Comparison of ENCODE assay signal across 12 cellular contexts in the genomic region with DNA sequence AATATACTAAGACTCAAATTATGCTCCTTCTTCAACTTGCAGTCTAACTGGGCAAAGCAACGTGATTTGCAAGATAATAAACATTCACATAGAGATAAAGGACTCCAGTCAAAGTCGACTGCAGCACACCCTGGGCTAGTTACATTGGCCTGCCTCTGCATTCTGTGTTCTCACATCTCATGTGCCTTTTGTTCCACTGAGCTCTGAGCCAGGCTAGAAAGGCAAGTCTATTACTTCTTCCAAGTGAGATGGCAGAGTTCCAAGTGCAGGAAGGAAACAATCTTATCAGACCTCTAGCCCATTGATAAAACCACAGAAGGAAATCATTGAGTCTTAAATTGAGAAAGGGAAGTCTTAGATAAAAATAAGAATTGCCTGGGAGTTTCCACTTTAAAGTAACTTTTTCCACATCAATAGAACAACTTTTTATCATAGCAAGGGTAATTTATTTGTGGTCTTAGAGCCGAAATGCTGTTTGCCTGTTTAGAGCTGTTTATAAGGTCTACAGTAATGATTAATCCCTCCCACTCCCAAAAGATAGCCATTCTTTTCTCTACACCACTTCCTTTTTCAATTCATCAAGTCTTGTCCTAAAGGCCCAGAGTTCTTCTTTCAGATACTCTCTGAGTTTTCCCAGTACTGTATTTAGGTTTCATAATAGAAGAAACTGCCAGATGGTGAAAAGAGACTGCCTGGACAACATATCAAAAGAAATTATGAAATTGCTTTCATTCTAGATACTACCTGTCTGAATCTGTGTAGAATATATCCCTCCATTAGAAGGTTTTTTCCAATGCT.
DNase-seq lines count a peak whose midpoint lies in the region; ATAC-seq, FAIRE-seq and TF ChIP-seq lines count a peak whose summit lies in the region.
"Had no signal": no experiment of that assay in that cellular context is flagged by ENCODE, and none has a peak within 500 bp of the region (broad histone marks: within the 10 kb centered on the region; RNA-seq: fewer than 3 reads in every experiment).

No MANE protein-coding gene starts in this region.

- H2AFZ ChIP-seq in endothelial cell of umbilical vein (ENCODE audit: low read depth, low read length), result no peak overlapping the region

- no peak overlapping the region for H3K27ac Mint-ChIP-seq in stimulated activated effector memory CD8-positive, alpha-beta T cell treated with anti-CD3 and anti-CD28 coated beads, Interleukin-12 subunit alpha, Interleukin-12 subunit beta, amount 100 ng/mL, for 72 hours
- H3K27ac Mint-ChIP-seq: activated naive CD8-positive, alpha-beta T cell treated with anti-CD3 and anti-CD28 coated beads, Interleukin-2, amount 10 ng/mL, durations not matched to agents 7 days and 5 days; CD8-positive, alpha-beta T cell; type B pancreatic cell had no signal

- H3K27me3 ChIP-seq in endothelial cell of umbilical vein (ENCODE audit: control insufficient read depth in 2 of 2, insufficient read depth in 2 of 2, low read length in 2 of 2), result peaks cover 2 to 11% of the 10 kb centered on the region in 2 experiments

- peak; percentile 62 for ATAC-seq in GM21423 (IDR thresholded peaks at IDR 0.05; ENCODE audit: unreplicated experiment)
- peak; percentile 80 for ATAC-seq in HG03432 (IDR thresholded peaks at IDR 0.05; ENCODE audit: unreplicated experiment)
- ATAC-seq in stimulated activated effector memory CD8-positive, alpha-beta T cell treated with anti-CD3 and anti-CD28 coated beads, Interleukin-12 subunit alpha, Interleukin-12 subunit beta, amount 100 ng/mL, for 72 hours, result no peak
- ATAC-seq: CD8-positive, alpha-beta T cell had no signal

- intact Hi-C loops in endothelial cell of umbilical vein (cut with micrococcal nuclease), result loop anchor here (1.0 kb wide), 1 partner anchor 66 kb away; no protein-coding TSS in a partner anchor

- peak; percentile 86 for FAIRE-seq in endothelial cell of umbilical vein (lab: Jason Lieb, UNC)

- H3K4me3 ChIP-seq in endothelial cell of umbilical vein (replicated peaks in 1 of 3; ENCODE audit: insufficient read depth in 1 of 3, low read depth in 1 of 3, low read length in 3 of 3), result no peak overlapping the region

- H3K36me3 Mint-ChIP-seq in stimulated activated effector memory CD8-positive, alpha-beta T cell treated with anti-CD3 and anti-CD28 coated beads, Interleukin-12 subunit alpha, Interleukin-12 subunit beta, amount 100 ng/mL, for 72 hours, result peaks cover 4% of the 10 kb centered on the region
- H3K36me3 Mint-ChIP-seq: activated naive CD8-positive, alpha-beta T cell treated with anti-CD3 and anti-CD28 coated beads, Interleukin-2, amount 10 ng/mL, durations not matched to agents 7 days and 5 days; CD8-positive, alpha-beta T cell; type B pancreatic cell had no signal

- CTCF ChIA-PET in endothelial cell of umbilical vein (lab: Charles Lee), result no interaction called here

- DNase-seq in DMS79 (lab: John Stamatoyannopoulos, UW) (peak; percentile 56), endothelial cell of umbilical vein (ENCODE audit: low read depth, low spot score) (peak; percentile 65), DMS153 (lab: John Stamatoyannopoulos, UW) (no peak), SW 1271 (lab: John Stamatoyannopoulos, UW) (no peak), hepatic stellate cell (ENCODE audit: low spot score) (no peak)
- no peak for DNase-seq in stimulated activated effector memory CD8-positive, alpha-beta T cell treated with anti-CD3 and anti-CD28 coated beads, Interleukin-12 subunit alpha, Interleukin-12 subunit beta, amount 100 ng/mL, for 72 hours (ENCODE audit: low spot score in 2 of 2)
- DNase-seq: activated naive CD8-positive, alpha-beta T cell treated with anti-CD3 and anti-CD28 coated beads, Interleukin-2, amount 10 ng/mL, durations not matched to agents 7 days and 5 days; CD8-positive, alpha-beta T cell; SK-N-SH had no signal

- H3K4me3 Mint-ChIP-seq in stimulated activated effector memory CD8-positive, alpha-beta T cell treated with anti-CD3 and anti-CD28 coated beads, Interleukin-12 subunit alpha, Interleukin-12 subunit beta, amount 100 ng/mL, for 72 hours, result no peak overlapping the region
- H3K4me3 Mint-ChIP-seq: activated naive CD8-positive, alpha-beta T cell treated with anti-CD3 and anti-CD28 coated beads, Interleukin-2, amount 10 ng/mL, durations not matched to agents 7 days and 5 days; CD8-positive, alpha-beta T cell; type B pancreatic cell had no signal

- H3K9me3 Mint-ChIP-seq in stimulated activated effector memory CD8-positive, alpha-beta T cell treated with anti-CD3 and anti-CD28 coated beads, Interleukin-12 subunit alpha, Interleukin-12 subunit beta, amount 100 ng/mL, for 72 hours, result peaks cover 3% of the 10 kb centered on the region
- H3K9me3 Mint-ChIP-seq: activated naive CD8-positive, alpha-beta T cell treated with anti-CD3 and anti-CD28 coated beads, Interleukin-2, amount 10 ng/mL, durations not matched to agents 7 days and 5 days; CD8-positive, alpha-beta T cell had no signal

- H3K4me1 ChIP-seq in endothelial cell of umbilical vein (ENCODE audit: control insufficient read depth, extremely low read depth, insufficient read depth, low read length), result no peaks in the 10 kb centered on the region

- no peaks in the 10 kb centered on the region for H3K79me2 ChIP-seq in endothelial cell of umbilical vein (ENCODE audit: control insufficient read depth, insufficient read depth, low read length)

- H3K36me3 ChIP-seq in endothelial cell of umbilical vein (ENCODE audit: control insufficient read depth in 2 of 2, extremely low read depth in 1 of 2, insufficient read depth in 2 of 2, low read length in 2 of 2), result no peaks in the 10 kb centered on the region

- no peaks in the 10 kb centered on the region for H3K9me1 ChIP-seq in endothelial cell of umbilical vein (replicated peaks; ENCODE audit: control insufficient read depth, extremely low read depth, insufficient read depth, low read length)

- dilution Hi-C loops in endothelial cell of umbilical vein (cut with MboI; ENCODE audit: extremely low pct_ligation_motif_present, low sequenced_read_pairs), result no loop called here

- H3K27ac ChIP-seq in endothelial cell of umbilical vein (ENCODE audit: insufficient read depth, low read depth, low read length), result no peak overlapping the region

- TF ChIP-seq POLR2A in endothelial cell of umbilical vein (IDR thresholded peaks at IDR 0.05; ENCODE audit: low read depth, low read length), result no peak

- H3K9ac ChIP-seq in endothelial cell of umbilical vein (replicated peaks; ENCODE audit: extremely low read depth, insufficient read depth, low read length), result no peak overlapping the region
- H3K9ac ChIP-seq: SK-N-SH had no signal

- POLR2A ChIA-PET in endothelial cell of umbilical vein (lab: Charles Lee), result no interaction called here

- no peak for TF ChIP-seq CTCF in endothelial cell of umbilical vein (IDR thresholded peaks at IDR 0.05; ENCODE audit: extremely low read depth in 1 of 2, insufficient read depth in 1 of 2, low read depth in 1 of 2, low read length in 2 of 2)

- H3K4me2 ChIP-seq in endothelial cell of umbilical vein (ENCODE audit: insufficient read depth, low read length), result no peak overlapping the region
- H3K4me2 ChIP-seq: SK-N-SH had no signal

- H3K9me3 ChIP-seq in endothelial cell of umbilical vein (replicated peaks; ENCODE audit: control insufficient read depth, insufficient read depth, low read length), result no peaks in the 10 kb centered on the region
- H3K9me3 ChIP-seq: SK-N-SH had no signal

- no TSS peak for BruUV-seq in endothelial cell of umbilical vein (replicated peaks; lab: Mats Ljungman, UMichigan)

- no peaks in the 10 kb centered on the region for H3K4me1 Mint-ChIP-seq in stimulated activated effector memory CD8-positive, alpha-beta T cell treated with anti-CD3 and anti-CD28 coated beads, Interleukin-12 subunit alpha, Interleukin-12 subunit beta, amount 100 ng/mL, for 72 hours
- H3K4me1 Mint-ChIP-seq: activated naive CD8-positive, alpha-beta T cell treated with anti-CD3 and anti-CD28 coated beads, Interleukin-2, amount 10 ng/mL, durations not matched to agents 7 days and 5 days had no signal

- no peaks in the 10 kb centered on the region for H4K20me1 ChIP-seq in endothelial cell of umbilical vein (replicated peaks; ENCODE audit: control insufficient read depth, extremely low read depth, insufficient read depth, low read length)

TF ChIP-seq in endothelial cell of umbilical vein, 7 proteins besides CTCF, POLR2A, EP300 and RAD21:
- no peak for TF ChIP-seq FOS (IDR thresholded peaks at IDR 0.05; ENCODE audit: borderline replicate concordance, insufficient read depth, low read length)
- no peak for TF ChIP-seq POLR2AphosphoS5 (IDR thresholded peaks at IDR 0.05; ENCODE audit: insufficient read depth, low read depth, low read length)
- TF ChIP-seq EZH2 (IDR thresholded peaks at IDR 0.05; ENCODE audit: borderline replicate concordance, low read depth, low read length, severe bottlenecking), result no peak
- no peak for TF ChIP-seq MYC (IDR thresholded peaks at IDR 0.05; ENCODE audit: low read depth, low read length)
- no peak for TF ChIP-seq GATA2 (IDR thresholded peaks at IDR 0.05; ENCODE audit: insufficient read depth, insufficient read length, low read depth, low read length)
- TF ChIP-seq, protein P1, sequence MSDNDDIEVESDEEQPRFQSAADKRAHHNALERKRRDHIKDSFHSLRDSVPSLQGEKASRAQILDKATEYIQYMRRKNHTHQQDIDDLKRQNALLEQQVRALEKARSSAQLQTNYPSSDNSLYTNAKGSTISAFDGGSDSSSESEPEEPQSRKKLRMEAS (IDR thresholded peaks at IDR 0.05; ENCODE audit: insufficient read depth, insufficient read length), result no peak
- TF ChIP-seq JUN (IDR thresholded peaks at IDR 0.05; ENCODE audit: borderline replicate concordance, insufficient read depth, insufficient read length, low read depth), result no peak

Comparison
In these comparisons a context has a peak if more than half of its experiments do, and no peak if none do; other contexts are left out.
1. DNase-seq: peak in DMS79 (single experiment) and endothelial cell of umbilical vein (single experiment); none in DMS153 (single experiment), stimulated activated effector memory CD8-positive, alpha-beta T cell treated with anti-CD3 and anti-CD28 coated beads, Interleukin-12 subunit alpha, Interleukin-12 subunit beta, amount 100 ng/mL, for 72 hours (0 of 2), SW 1271 (0 of 2) and hepatic stellate cell (single experiment).